In the genomic region with DNA sequence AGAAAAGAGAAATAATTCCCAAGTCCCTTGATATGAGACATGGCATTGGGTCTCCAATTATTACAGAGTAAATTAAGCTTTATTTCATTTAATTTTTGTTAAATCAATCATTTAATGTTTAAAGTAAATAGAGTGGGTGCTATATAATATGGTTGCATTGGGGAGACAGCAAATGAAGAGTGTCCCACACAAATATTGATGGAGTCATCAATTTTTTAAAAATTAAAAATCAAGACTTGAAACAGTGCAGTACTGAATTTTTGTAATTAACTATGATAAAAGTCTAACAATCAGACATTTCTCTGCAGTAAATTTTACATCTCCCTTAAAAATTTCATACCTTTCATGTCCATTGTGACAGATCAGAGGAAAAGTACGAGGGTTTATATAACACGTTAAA, we compare ENCODE assay signal across 8 cellular contexts.
"Had no signal": no experiment of that assay in that cellular context is flagged by ENCODE, and none has a peak within 500 bp of the region (broad histone marks: within the 10 kb centered on the region; RNA-seq: fewer than 3 reads in every experiment).

No MANE protein-coding gene starts in this region.

- H3K27ac ChIP-seq: HL-60, KMS-11 had no signal

- FAIRE-seq: HTR-8/SVneo had no signal

- H3K27me3 Mint-ChIP-seq: IgD-negative memory B cell had no signal

- H3K4me2 ChIP-seq: KMS-11 had no signal

- H3K4me1 Mint-ChIP-seq: IgD-negative memory B cell had no signal

- H3K9ac ChIP-seq: KMS-11 had no signal

- H3K4me3 Mint-ChIP-seq: IgD-negative memory B cell had no signal

- H3K36me3 Mint-ChIP-seq: IgD-negative memory B cell had no signal

- H3K27ac Mint-ChIP-seq: IgD-negative memory B cell had no signal

- DNase-seq: Karpas-422, Kasumi-1, KBM-7, KG1 had no signal
